In the genomic region with DNA sequence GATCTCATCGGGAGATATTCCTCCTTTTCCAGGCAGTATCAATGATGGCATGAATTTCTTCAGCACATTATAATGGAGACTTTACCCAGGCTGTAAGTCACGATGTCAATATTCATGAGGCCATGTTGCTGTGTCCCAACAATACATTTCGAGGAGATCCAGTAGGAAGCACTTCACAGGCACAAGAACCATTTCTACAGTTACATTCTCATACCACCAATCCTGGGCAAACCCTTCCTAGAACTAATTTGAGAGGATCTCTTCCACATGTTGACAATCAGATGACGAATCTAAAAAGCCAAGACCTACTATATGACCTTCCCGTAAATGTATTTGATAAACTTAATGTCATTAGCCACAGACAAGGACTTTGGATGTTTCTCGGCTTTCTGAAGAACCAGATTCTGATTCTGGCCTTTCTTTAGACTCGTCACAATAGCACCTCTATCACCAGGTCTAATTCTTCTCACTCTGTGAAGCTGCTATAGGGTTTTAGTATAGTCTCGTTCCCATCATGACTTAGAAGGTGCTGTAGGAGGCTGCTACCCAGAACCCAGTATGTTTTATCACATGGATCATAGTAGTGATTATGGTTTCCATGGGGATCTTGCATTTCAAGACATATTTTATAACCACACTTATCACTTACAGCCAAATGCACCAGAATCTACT, we compare ENCODE assay signal across 1 cellular context.
TF ChIP-seq lines count a peak whose summit lies in the region.

No MANE protein-coding gene starts in this region.

TF ChIP-seq in HepG2, 621 proteins besides CTCF, POLR2A, EP300 and RAD21 (continued from another document):
- TF ChIP-seq, protein P1, sequence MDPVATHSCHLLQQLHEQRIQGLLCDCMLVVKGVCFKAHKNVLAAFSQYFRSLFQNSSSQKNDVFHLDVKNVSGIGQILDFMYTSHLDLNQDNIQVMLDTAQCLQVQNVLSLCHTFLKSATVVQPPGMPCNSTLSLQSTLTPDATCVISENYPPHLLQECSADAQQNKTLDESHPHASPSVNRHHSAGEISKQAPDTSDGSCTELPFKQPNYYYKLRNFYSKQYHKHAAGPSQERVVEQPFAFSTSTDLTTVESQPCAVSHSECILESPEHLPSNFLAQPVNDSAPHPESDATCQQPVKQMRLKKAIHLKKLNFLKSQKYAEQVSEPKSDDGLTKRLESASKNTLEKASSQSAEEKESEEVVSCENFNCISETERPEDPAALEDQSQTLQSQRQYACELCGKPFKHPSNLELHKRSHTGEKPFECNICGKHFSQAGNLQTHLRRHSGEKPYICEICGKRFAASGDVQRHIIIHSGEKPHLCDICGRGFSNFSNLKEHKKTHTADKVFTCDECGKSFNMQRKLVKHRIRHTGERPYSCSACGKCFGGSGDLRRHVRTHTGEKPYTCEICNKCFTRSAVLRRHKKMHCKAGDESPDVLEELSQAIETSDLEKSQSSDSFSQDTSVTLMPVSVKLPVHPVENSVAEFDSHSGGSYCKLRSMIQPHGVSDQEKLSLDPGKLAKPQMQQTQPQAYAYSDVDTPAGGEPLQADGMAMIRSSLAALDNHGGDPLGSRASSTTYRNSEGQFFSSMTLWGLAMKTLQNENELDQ (CRISPR knock-in tag; IDR thresholded peaks at IDR 0.05; ENCODE audit: borderline replicate concordance): no peak
- no peak for TF ChIP-seq ZNF543 (CRISPR knock-in tag; IDR thresholded peaks at IDR 0.05)
- no peak for TF ChIP-seq MIXL1 (CRISPR knock-in tag; IDR thresholded peaks at IDR 0.05)
- TF ChIP-seq RXRB (CRISPR knock-in tag; IDR thresholded peaks at IDR 0.05; ENCODE audit: borderline replicate concordance): no peak
- TF ChIP-seq, protein P2, sequence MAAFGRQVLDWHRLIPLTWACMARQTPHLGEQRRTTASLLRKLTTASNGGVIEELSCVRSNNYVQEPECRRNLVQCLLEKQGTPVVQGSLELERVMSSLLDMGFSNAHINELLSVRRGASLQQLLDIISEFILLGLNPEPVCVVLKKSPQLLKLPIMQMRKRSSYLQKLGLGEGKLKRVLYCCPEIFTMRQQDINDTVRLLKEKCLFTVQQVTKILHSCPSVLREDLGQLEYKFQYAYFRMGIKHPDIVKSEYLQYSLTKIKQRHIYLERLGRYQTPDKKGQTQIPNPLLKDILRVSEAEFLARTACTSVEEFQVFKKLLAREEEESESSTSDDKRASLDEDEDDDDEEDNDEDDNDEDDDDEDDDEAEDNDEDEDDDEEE (CRISPR knock-in tag; IDR thresholded peaks at IDR 0.05): no peak
- TF ChIP-seq SMARCE1 (IDR thresholded peaks at IDR 0.05; ENCODE audit: borderline replicate concordance): no peak
- TF ChIP-seq ZNF724P (CRISPR knock-in tag; IDR thresholded peaks at IDR 0.05; ENCODE audit: borderline replicate concordance): no peak
- TF ChIP-seq ZFP82 (CRISPR knock-in tag; IDR thresholded peaks at IDR 0.05; ENCODE audit: borderline replicate concordance): 0 out of 2 replicates have a peak, but pooled peaks have one; percentile 41
- TF ChIP-seq ZNF547 (CRISPR knock-in tag; IDR thresholded peaks at IDR 0.05): peak; percentile 6; the same call in 1 of the 2 replicates
- TF ChIP-seq, protein P3, sequence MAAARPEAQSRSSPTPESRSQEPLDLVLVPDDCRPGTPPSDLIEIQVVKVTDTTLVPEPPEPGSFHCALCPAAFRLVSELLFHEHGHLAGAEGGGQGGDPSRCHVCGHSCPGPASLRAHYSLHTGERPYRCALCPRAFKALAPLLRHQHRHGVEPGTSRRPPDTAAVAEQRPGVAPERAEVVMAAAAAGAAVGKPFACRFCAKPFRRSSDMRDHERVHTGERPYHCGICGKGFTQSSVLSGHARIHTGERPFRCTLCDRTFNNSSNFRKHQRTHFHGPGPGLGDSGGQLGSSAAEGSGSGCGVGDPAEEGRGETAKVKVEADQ (CRISPR knock-in tag; IDR thresholded peaks at IDR 0.05; ENCODE audit: borderline replicate concordance): peak; percentile 4; the same call in 1 of the 2 replicates
- no peak for TF ChIP-seq ZNF619 (CRISPR knock-in tag; IDR thresholded peaks at IDR 0.05)
- TF ChIP-seq TOE1 (CRISPR knock-in tag; IDR thresholded peaks at IDR 0.05): no peak
- no peak for TF ChIP-seq SIX4 (CRISPR knock-in tag; IDR thresholded peaks at IDR 0.05)
- TF ChIP-seq ZNF75D (CRISPR knock-in tag; IDR thresholded peaks at IDR 0.05; ENCODE audit: borderline replicate concordance): no peak
- TF ChIP-seq YEATS2 (CRISPR knock-in tag; IDR thresholded peaks at IDR 0.05; ENCODE audit: borderline replicate concordance): no peak
- TF ChIP-seq ZKSCAN5 (CRISPR knock-in tag; IDR thresholded peaks at IDR 0.05): no peak
- 0 out of 2 replicates have a peak, but pooled peaks have one; percentile 27 for TF ChIP-seq PHF20 (CRISPR knock-in tag; IDR thresholded peaks at IDR 0.05)
- TF ChIP-seq ZNF20 (CRISPR knock-in tag; IDR thresholded peaks at IDR 0.05): no peak
- no peak for TF ChIP-seq WIZ (CRISPR knock-in tag; IDR thresholded peaks at IDR 0.05)
